Comparison of ENCODE assay signal across 11 cellular contexts in the genomic region with DNA sequence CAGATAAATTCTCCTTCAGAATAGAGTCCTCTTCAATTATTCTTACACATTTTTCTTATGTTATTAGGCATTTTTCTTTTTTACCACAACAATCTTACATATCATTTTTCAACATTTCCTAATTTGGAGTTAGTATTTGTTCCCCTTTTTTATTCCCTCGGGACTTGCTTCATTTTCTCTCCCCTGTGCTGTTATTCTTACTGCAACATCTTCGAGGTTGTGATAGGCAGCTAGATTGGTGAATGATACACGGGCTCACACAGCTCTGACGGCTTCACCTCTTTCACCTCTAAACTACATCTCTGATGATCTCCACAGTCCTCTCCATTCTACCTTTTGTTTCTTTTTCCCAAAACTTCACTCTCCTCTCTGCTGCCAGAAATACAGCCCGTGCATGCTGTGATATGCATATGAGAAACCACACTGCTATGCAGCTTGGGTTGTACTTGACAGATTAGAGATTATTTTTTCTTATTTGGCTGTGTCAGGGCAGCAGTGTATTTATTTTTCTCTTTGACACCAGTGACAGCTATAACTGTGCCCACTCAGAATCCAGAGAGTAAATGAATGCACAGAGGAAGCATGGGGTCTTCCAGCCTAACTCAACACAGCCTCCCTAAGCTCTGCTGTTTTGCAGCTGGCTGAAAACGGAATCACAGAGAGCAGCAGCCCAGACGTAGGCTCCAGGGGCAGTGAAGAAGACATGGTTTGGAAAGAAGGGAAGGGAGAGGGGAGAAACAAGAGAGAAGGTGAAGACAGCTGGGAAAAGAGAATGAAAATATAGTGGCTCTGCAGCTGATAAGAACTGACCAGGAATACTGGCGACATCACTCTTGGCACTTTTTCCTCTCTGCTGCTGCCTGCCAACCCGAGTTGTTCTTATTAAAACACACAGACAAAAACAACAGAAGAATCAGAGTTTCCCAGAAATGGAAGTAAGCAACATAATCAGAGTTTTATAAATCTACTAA.
DNase-seq lines count a peak whose midpoint lies in the region; ATAC-seq and TF ChIP-seq lines count a peak whose summit lies in the region.
"Had no signal": no experiment of that assay in that cellular context is flagged by ENCODE, and none has a peak within 500 bp of the region (broad histone marks: within the 10 kb centered on the region; RNA-seq: fewer than 3 reads in every experiment).

No MANE protein-coding gene starts in this region.

- H3K27ac ChIP-seq in IMR-90 (ENCODE audit: insufficient read depth, low read length) (peak overlapping the region; percentile 28; the same call in 1 of the 2 replicates), subcutaneous abdominal adipose tissue (ENCODE audit: low read depth, low read length) (no peak overlapping the region)

- no peak for TF ChIP-seq CTCF in IMR-90 (conservative IDR thresholded peaks at IDR 0.05; ENCODE audit: low read depth, low read length)
- no peak for TF ChIP-seq CTCF in cardiac fibroblast (IDR thresholded peaks at IDR 0.05; ENCODE audit: low read depth, low read length)

- peaks cover 1% of the 10 kb centered on the region; the same call in 1 of the 2 replicates for H3K4me1 ChIP-seq in IMR-90 (ENCODE audit: control insufficient read depth, insufficient read depth, low read length)
- peaks cover 0 to 13% (median 10%) of the 10 kb centered on the region in 5 donors for H3K4me1 ChIP-seq in subcutaneous abdominal adipose tissue (ENCODE audit: control insufficient read depth in 5 of 5, insufficient read depth in 5 of 5, low read length in 5 of 5)

- no peak overlapping the region for H4K8ac ChIP-seq in IMR-90 (ENCODE audit: low read depth in 2 of 2, low read length in 2 of 2)

- H4K91ac ChIP-seq in IMR-90 (ENCODE audit: insufficient read depth, low read depth, low read length), result no peak overlapping the region

- peak overlapping the region; percentile 52; the same call in 1 of the 2 replicates for H3K4me2 ChIP-seq in IMR-90 (ENCODE audit: low read depth, low read length)

- in situ Hi-C loops in IMR-90 (cut with MboI; ENCODE audit: low sequenced_read_pairs), result no loop called here

- dilution Hi-C loops in IMR-90 (cut with HindIII; ENCODE audit: low sequenced_read_pairs, unreplicated experiment), result no loop called here

- H3K56ac ChIP-seq in IMR-90 (ENCODE audit: extremely low read depth, insufficient read depth, low read length), result no peak overlapping the region

- H2AK9ac ChIP-seq in IMR-90 (replicated peaks; ENCODE audit: low read depth, low read length, poor library complexity), result no peak overlapping the region

- H3K9me3 ChIP-seq in IMR-90 (ENCODE audit: control insufficient read depth, insufficient read depth, low read length) (no peaks in the 10 kb centered on the region), subcutaneous abdominal adipose tissue (ENCODE audit: control insufficient read depth in 5 of 5, low read length in 5 of 5) (no peaks in the 10 kb centered on the region)

- no peak overlapping the region for H3K23ac ChIP-seq in IMR-90 (ENCODE audit: low read depth, low read length)

- no peaks in the 10 kb centered on the region for H3K36me3 ChIP-seq in IMR-90 (ENCODE audit: control insufficient read depth, insufficient read depth, low read length)
- no peaks in the 10 kb centered on the region for H3K36me3 ChIP-seq in subcutaneous abdominal adipose tissue (ENCODE audit: control insufficient read depth in 5 of 5, insufficient read depth in 5 of 5, low read length in 5 of 5)

- CTCF ChIA-PET in IMR-90 (lab: Yijun Ruan, JAX), result no interaction called here

- ATAC-seq in IMR-90 (ENCODE audit: low read depth) (peak; percentile 84), left lobe of liver (peak; percentile 54)

- no peak overlapping the region; the same call in 1 of the 2 replicates for H4K5ac ChIP-seq in IMR-90 (ENCODE audit: low read depth, low read length)

- H3K18ac ChIP-seq in IMR-90 (ENCODE audit: low read depth, low read length), result no peak overlapping the region

- DNase-seq in IMR-90, result peak; percentile 17
- DNase-seq in cardiac fibroblast (ENCODE audit: low read depth in 2 of 2), result peak; percentile 43 to 73
- DNase-seq in left lobe of liver (ENCODE audit: low spot score), result no peak
- DNase-seq in GDM1 (lab: John Stamatoyannopoulos, UW), result no peak
- DNase-seq in stimulated activated naive CD4-positive, alpha-beta T cell treated with Interleukin-2 at 50 U/mL for 16 hours (lab: John Stamatoyannopoulos, UW), result no peak
- DNase-seq in NCI-H2171 treated with DMSO at 0.1 percent for 48 hours (lab: John Stamatoyannopoulos, UW), result no peak
- no peak for DNase-seq in NOMO-1 treated with dmso at 0.1 percent for 144 hours (lab: John Stamatoyannopoulos, UW; ENCODE audit: unreplicated experiment)
- DNase-seq: activated CD4-positive, alpha-beta T cell treated with anti-CD3 and anti-CD28 coated beads, Interleukin-2, amount 10 ng/mL, durations not matched to agents 24 days and 14 days; amniotic stem cell; retina had no signal

- H2AK5ac ChIP-seq in IMR-90 (ENCODE audit: low read depth, low read length), result no peak overlapping the region

- 80% methylated on average over 1 of the region's 9 CpGs; no CpG with 5 or more reads in 1 of the 2 experiments for WGBS in IMR-90 (ENCODE audit: extremely low coverage in 2 of 2, insufficient read length in 1 of 2), 2 experiments

- POLR2A ChIA-PET in IMR-90 (lab: Charles Lee; ENCODE audit: unreplicated experiment), result no interaction called here

- no peak overlapping the region for H2BK120ac ChIP-seq in IMR-90 (ENCODE audit: low read depth, low read length)

- no peak overlapping the region for H2BK15ac ChIP-seq in IMR-90 (ENCODE audit: low read depth, low read length)

- H3K9ac ChIP-seq in IMR-90 (ENCODE audit: low read depth, low read length) (no peak overlapping the region; the same call in 1 of the 2 replicates), subcutaneous abdominal adipose tissue (ENCODE audit: low read length in 5 of 5) (peak overlapping the region in 3 of 5 donors; percentile 4 to 49 (median 17))

- H2AFZ ChIP-seq in IMR-90 (replicated peaks; ENCODE audit: low read length, poor library complexity), result peak overlapping the region; percentile 66

- BruUV-seq in IMR-90 (replicated peaks; lab: Mats Ljungman, UMichigan), result no TSS peak

- no peak for TF ChIP-seq POLR2A in IMR-90 (IDR thresholded peaks at IDR 0.05; ENCODE audit: low read depth, low read length)

- H3K4me3 ChIP-seq in IMR-90 (ENCODE audit: insufficient read depth, low read depth, low read length), result no peak overlapping the region; the same call in 1 of the 2 replicates
- no peak overlapping the region for H3K4me3 ChIP-seq in cardiac fibroblast (replicated peaks in 1 of 2; ENCODE audit: low read depth in 2 of 2, low read length in 2 of 2)
- H3K4me3 ChIP-seq in subcutaneous abdominal adipose tissue (ENCODE audit: low read depth in 1 of 5, low read length in 5 of 5), result peak overlapping the region in 4 of 5 donors; percentile 40 to 56 (median 48)

- H3K4ac ChIP-seq in IMR-90 (ENCODE audit: low read depth, low read length), result no peak overlapping the region

- intact Hi-C loops in IMR-90 (cut with micrococcal nuclease), result no loop called here

- H4K20me1 ChIP-seq in IMR-90 (ENCODE audit: insufficient read depth, low read length), result no peaks in the 10 kb centered on the region

- no peak overlapping the region for H2BK5ac ChIP-seq in IMR-90 (ENCODE audit: low read depth, low read length, poor library complexity, severe bottlenecking)

- no peak overlapping the region for H3K14ac ChIP-seq in IMR-90 (replicated peaks; ENCODE audit: low read depth, low read length)

- TF ChIP-seq RAD21 in IMR-90 (IDR thresholded peaks at IDR 0.05; ENCODE audit: low read length), result no peak

- H3K9me1 ChIP-seq in IMR-90 (ENCODE audit: insufficient read depth, low read length), result no peaks in the 10 kb centered on the region

- H3K27me3 ChIP-seq in IMR-90 (ENCODE audit: control insufficient read depth, insufficient read depth, low read length) (no peaks in the 10 kb centered on the region), subcutaneous abdominal adipose tissue (ENCODE audit: control insufficient read depth in 5 of 5, insufficient read depth in 4 of 5, low read length in 5 of 5) (no peaks in the 10 kb centered on the region)

- H3K79me1 ChIP-seq in IMR-90 (ENCODE audit: low read depth in 1 of 2, low read length in 2 of 2), result no peaks in the 10 kb centered on the region

- no peak overlapping the region for H2BK20ac ChIP-seq in IMR-90 (ENCODE audit: low read depth, low read length)

TF ChIP-seq in IMR-90, 13 proteins besides CTCF, POLR2A, EP300 and RAD21:
- TF ChIP-seq MAZ (IDR thresholded peaks at IDR 0.05; ENCODE audit: borderline replicate concordance, low read depth, low read length), result no peak
- TF ChIP-seq, protein P1, sequence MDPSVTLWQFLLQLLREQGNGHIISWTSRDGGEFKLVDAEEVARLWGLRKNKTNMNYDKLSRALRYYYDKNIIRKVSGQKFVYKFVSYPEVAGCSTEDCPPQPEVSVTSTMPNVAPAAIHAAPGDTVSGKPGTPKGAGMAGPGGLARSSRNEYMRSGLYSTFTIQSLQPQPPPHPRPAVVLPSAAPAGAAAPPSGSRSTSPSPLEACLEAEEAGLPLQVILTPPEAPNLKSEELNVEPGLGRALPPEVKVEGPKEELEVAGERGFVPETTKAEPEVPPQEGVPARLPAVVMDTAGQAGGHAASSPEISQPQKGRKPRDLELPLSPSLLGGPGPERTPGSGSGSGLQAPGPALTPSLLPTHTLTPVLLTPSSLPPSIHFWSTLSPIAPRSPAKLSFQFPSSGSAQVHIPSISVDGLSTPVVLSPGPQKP (IDR thresholded peaks at IDR 0.05; ENCODE audit: borderline replicate concordance, low read depth, low read length), result no peak
- no peak for TF ChIP-seq NFE2L2 (IDR thresholded peaks at IDR 0.05; ENCODE audit: low read depth, low read length)
- TF ChIP-seq RCOR1 (IDR thresholded peaks at IDR 0.05; ENCODE audit: insufficient replicate concordance, low read length), result no peak
- TF ChIP-seq MXI1 (IDR thresholded peaks at IDR 0.05; ENCODE audit: borderline replicate concordance, low read depth, low read length), result no peak

Comparison
In these comparisons a context has a peak if more than half of its experiments do, and no peak if none do; other contexts are left out.
1. DNase-seq: peak in IMR-90 (single experiment) and cardiac fibroblast (2 of 2); none in left lobe of liver (single experiment), GDM1 (single experiment), stimulated activated naive CD4-positive, alpha-beta T cell treated with Interleukin-2 at 50 U/mL for 16 hours (single experiment), NCI-H2171 treated with DMSO at 0.1 percent for 48 hours (single experiment) and NOMO-1 treated with dmso at 0.1 percent for 144 hours (single experiment).
2. H3K4me3 ChIP-seq: peak in subcutaneous abdominal adipose tissue (4 of 5); none in IMR-90 (single experiment) and cardiac fibroblast (0 of 2).